Comparison of ENCODE assay signal across 18 cellular contexts in genomic region chr17:73412914-73413313, GRCh38.
DNase-seq lines count a peak whose midpoint lies in the region; ATAC-seq and TF ChIP-seq lines count a peak whose summit lies in the region.
"Had no signal": no experiment of that assay in that cellular context is flagged by ENCODE, and none has a peak within 500 bp of the region (broad histone marks: within the 10 kb centered on the region; RNA-seq: fewer than 3 reads in every experiment).

No MANE protein-coding gene starts in this region.

- intact Hi-C loops in posterior vena cava (cut with DNase I): no loop called here
- intact Hi-C loops in aorta (cut with DNase I): no loop called here

- H3K4me3 ChIP-seq in HEK293 (ENCODE audit: low read depth, low read length): no peak overlapping the region
- H3K4me3 ChIP-seq in aorta (ENCODE audit: low read length in 2 of 2): no peak overlapping the region
- H3K4me3 ChIP-seq: A549, HAP-1 had no signal

- 77 to 78% methylated on average over 7 of the region's 7 CpGs for WGBS in aorta, 2 donors

- H3K27ac ChIP-seq in HEK293 (ENCODE audit: extremely low read depth, low read depth, low read length): no peak overlapping the region
- no peak overlapping the region for H3K27ac ChIP-seq in aorta (ENCODE audit: low read depth in 1 of 2, low read length in 2 of 2)
- H3K27ac ChIP-seq: A549 had no signal

- DNase-seq in NCI-H2171 treated with DMSO at 0.1 percent for 48 hours (lab: John Stamatoyannopoulos, UW) (peak; percentile 82), posterior vena cava (ENCODE audit: low spot score) (peak; percentile 41), aorta (peak; percentile 6 to 22), AG08396 (ENCODE audit: low spot score) (no peak), activated gamma-delta T cell treated with Interleukin-2 at 50 U/mL for 16 hours (no peak)
- DNase-seq in activated naive CD4-positive, alpha-beta T cell treated with Interleukin-2 at 50 U/mL for 16 hours: no peak
- DNase-seq: 8988T; ACHN; C1 segment of cervical spinal cord; Calu3; CD4-positive, alpha-beta memory T cell; COR-L47; DMS153; DND-41; GOT3 had no signal

- H3K36me3 ChIP-seq in HEK293 (ENCODE audit: control insufficient read depth in 2 of 2, insufficient read depth in 1 of 2, low read length in 2 of 2) (peaks cover 0 to 24% of the 10 kb centered on the region in 2 experiments; a peak in 2 of 3 replicates), aorta (ENCODE audit: control insufficient read depth in 1 of 2, insufficient read depth in 2 of 2, low read length in 1 of 2) (no peaks in the 10 kb centered on the region)
- H3K36me3 ChIP-seq: HAP-1 had no signal

- H3K4me1 ChIP-seq in HEK293 (ENCODE audit: control insufficient read depth, insufficient read depth, low read length) (no peaks in the 10 kb centered on the region), aorta (ENCODE audit: control insufficient read depth in 1 of 2, insufficient read depth in 2 of 2, low read length in 2 of 2) (no peaks in the 10 kb centered on the region)
- H3K4me1 ChIP-seq: A549, HAP-1 had no signal

- no peaks in the 10 kb centered on the region for H3K9me3 ChIP-seq in HEK293 (ENCODE audit: control insufficient read depth, insufficient read depth, low read depth, low read length)
- H3K9me3 ChIP-seq in aorta (ENCODE audit: control insufficient read depth, low read length): no peaks in the 10 kb centered on the region
- H3K9me3 ChIP-seq: A549, HAP-1 had no signal

- TF ChIP-seq CTCF in HEK293 (tag by site-specific recombination; IDR thresholded peaks at IDR 0.05): no peak

- ATAC-seq in aorta (ENCODE audit: low FRiP score): no peak
- ATAC-seq: A549 had no signal

- POLR2A ChIA-PET in HEK293 (lab: Yijun Ruan, JAX): interaction anchor here (0.6 kb wide), 1 partner anchor 73 kb away, joined by 5 read pairs; no protein-coding TSS in a partner anchor

- CTCF ChIA-PET in HEK293 (lab: Yijun Ruan, JAX): interaction anchor here (0.7 to 1.2 kb wide), 2 partner anchors 10 to 26 kb away, joined by 3 to 4 read pairs; no protein-coding TSS in a partner anchor

- H3K27me3 ChIP-seq in aorta (ENCODE audit: control insufficient read depth in 1 of 2, insufficient read depth in 2 of 2, low read length in 1 of 2): no peaks in the 10 kb centered on the region

TF ChIP-seq in HEK293, 187 proteins besides CTCF, POLR2A, EP300 and RAD21:
- TF ChIP-seq ZNF341 (tag by site-specific recombination; IDR thresholded peaks at IDR 0.05; ENCODE audit: low read depth): no peak
- peak; percentile 92 for TF ChIP-seq ZNF610 (tag by site-specific recombination; IDR thresholded peaks at IDR 0.05; ENCODE audit: borderline replicate concordance)

Comparison
In these comparisons a context has a peak if more than half of its experiments do, and no peak if none do; other contexts are left out.
1. DNase-seq: peak in NCI-H2171 treated with DMSO at 0.1 percent for 48 hours (single experiment), posterior vena cava (single experiment) and aorta (2 of 2); none in AG08396 (single experiment), activated gamma-delta T cell treated with Interleukin-2 at 50 U/mL for 16 hours (single experiment) and activated naive CD4-positive, alpha-beta T cell treated with Interleukin-2 at 50 U/mL for 16 hours (single experiment).